In the genomic region with DNA sequence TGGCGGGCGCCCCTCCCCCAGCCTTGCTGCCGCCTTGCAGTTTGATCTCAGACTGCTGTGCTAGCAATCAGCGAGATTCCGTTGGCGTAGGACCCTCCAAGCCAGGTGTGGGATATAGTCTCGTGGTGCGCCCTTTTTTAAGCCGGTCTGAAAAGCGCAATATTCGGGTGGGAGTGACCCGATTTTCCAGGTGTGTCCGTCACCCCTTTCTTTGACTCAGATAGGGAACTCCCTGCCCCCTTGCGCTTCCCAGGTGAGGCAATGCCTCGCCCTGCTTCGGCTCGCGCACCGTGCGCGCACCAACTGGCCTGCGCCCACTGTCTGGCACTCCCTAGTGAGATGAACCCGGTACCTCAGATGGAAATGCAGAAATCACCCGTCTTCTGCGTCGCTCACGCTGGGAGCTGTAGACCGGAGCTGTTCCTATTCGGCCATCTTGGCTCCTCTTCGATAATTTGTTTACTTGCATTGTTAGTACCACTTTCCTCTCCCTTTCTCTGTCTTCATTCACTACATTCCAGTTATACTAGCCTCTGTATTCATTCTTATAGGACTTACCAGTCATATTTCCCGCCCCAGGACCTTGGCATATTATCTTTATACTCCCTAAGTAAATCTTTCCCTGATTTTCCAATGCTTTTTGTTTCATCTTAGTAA, we compare ENCODE assay signal across 8 cellular contexts.
DNase-seq lines count a peak whose midpoint lies in the region; ATAC-seq and TF ChIP-seq lines count a peak whose summit lies in the region.
"Not testable (repeated sequence)": the region's sequence is repeated elsewhere in the genome, so short reads cannot be mapped to it uniquely, and the experiment has no call there.

No MANE protein-coding gene starts in this region.

- H4K20me1 ChIP-seq in HCT116 (ENCODE audit: insufficient read depth): not testable (repeated sequence)

- H3K9ac ChIP-seq in HCT116 (ENCODE audit: low read length): peak overlapping the region; percentile 70
- not testable (repeated sequence) for H3K9ac ChIP-seq in mesenchymal stem cell (ENCODE audit: low read length)

- H2BK15ac ChIP-seq in mesenchymal stem cell (ENCODE audit: low read depth, poor library complexity, severe bottlenecking): not testable (repeated sequence)

- H4K91ac ChIP-seq in mesenchymal stem cell (ENCODE audit: low read length): not testable (repeated sequence)

- not testable (repeated sequence) for H3K9me2 ChIP-seq in HCT116 (ENCODE audit: insufficient read depth)

- not testable (repeated sequence) for H3K9me3 ChIP-seq in CD4-positive, CD25-positive, alpha-beta regulatory T cell (ENCODE audit: control insufficient read depth in 2 of 2, low read length in 2 of 2); HCT116 (ENCODE audit: control insufficient read depth in 1 of 2, insufficient read depth in 1 of 2, low read depth in 1 of 2, low read length in 2 of 2); mesenchymal stem cell (ENCODE audit: control insufficient read depth, low read length)

- not testable (repeated sequence) for H3K27me3 Mint-ChIP-seq in CD4-positive, CD25-positive, alpha-beta regulatory T cell; chondrocyte (ENCODE audit: low read depth); glutamatergic neuron (ENCODE audit: unreplicated experiment); progenitor cell of endocrine pancreas

- not testable (repeated sequence) for H3K23ac ChIP-seq in mesenchymal stem cell (ENCODE audit: low read length in 2 of 2)

- not testable (repeated sequence) for TF ChIP-seq POLR2A in HCT116 (IDR thresholded peaks at IDR 0.05; ENCODE audit: borderline replicate concordance, extremely low read depth, insufficient read depth, insufficient read length)

- H3K27ac ChIP-seq in CD4-positive, CD25-positive, alpha-beta regulatory T cell (ENCODE audit: insufficient read depth, low read length, poor library complexity, severe bottlenecking); mesenchymal stem cell (ENCODE audit: low read length, poor library complexity, severe bottlenecking): not testable (repeated sequence)
- peak overlapping the region; percentile 48 for H3K27ac ChIP-seq in HCT116 (ENCODE audit: low read depth, low read length)

- intact Hi-C loops in HCT116 (cut with micrococcal nuclease): not testable (repeated sequence)

- H3K18ac ChIP-seq in mesenchymal stem cell (ENCODE audit: low read depth in 1 of 2, low read length in 2 of 2): not testable (repeated sequence)

- POLR2A ChIA-PET in HCT116 (lab: Charles Lee): not testable (repeated sequence)

- TF ChIP-seq CTCF in HCT116 (IDR thresholded peaks at IDR 0.05 in 2 of 3, conservative IDR thresholded peaks at IDR 0.05 in 1 of 3; ENCODE audit: borderline replicate concordance in 1 of 3, insufficient read depth in 1 of 3, low read depth in 2 of 3, low read length in 2 of 3); chondrocyte (IDR thresholded peaks at IDR 0.05); glutamatergic neuron (IDR thresholded peaks at IDR 0.05; ENCODE audit: partially characterized antibody, unreplicated experiment); progenitor cell of endocrine pancreas (IDR thresholded peaks at IDR 0.05; ENCODE audit: unreplicated experiment): not testable (repeated sequence)

- H3K36me3 Mint-ChIP-seq in CD4-positive, CD25-positive, alpha-beta regulatory T cell: peaks cover 24% of the 10 kb centered on the region
- not testable (repeated sequence) for H3K36me3 Mint-ChIP-seq in chondrocyte (ENCODE audit: low read depth); glutamatergic neuron (ENCODE audit: unreplicated experiment); progenitor cell of endocrine pancreas (ENCODE audit: insufficient read depth)

- CTCF ChIA-PET in HCT116 (lab: Charles Lee): not testable (repeated sequence)

- H3K4ac ChIP-seq in mesenchymal stem cell (ENCODE audit: low read depth in 1 of 2, low read length in 2 of 2): not testable (repeated sequence)

- peaks cover 23% of the 10 kb centered on the region for H3K36me3 ChIP-seq in CD4-positive, CD25-positive, alpha-beta regulatory T cell (ENCODE audit: control insufficient read depth, insufficient read depth, low read length)
- not testable (repeated sequence) for H3K36me3 ChIP-seq in HCT116 (ENCODE audit: control insufficient read depth in 1 of 2, insufficient read depth in 2 of 2, low read length in 2 of 2)
- H3K36me3 ChIP-seq in mesenchymal stem cell (ENCODE audit: control insufficient read depth in 1 of 2, insufficient read depth in 2 of 2, low read depth in 1 of 2, low read length in 2 of 2): peaks cover 0 to 13% of the 10 kb centered on the region in 2 experiments

- TF ChIP-seq RAD21 in HCT116 (IDR thresholded peaks at IDR 0.05; ENCODE audit: low read depth): not testable (repeated sequence)

- H2AK5ac ChIP-seq in mesenchymal stem cell (ENCODE audit: low read length, severe bottlenecking): not testable (repeated sequence)

- not testable (repeated sequence) for H2AFZ ChIP-seq in HCT116 (ENCODE audit: low read depth, low read length, poor library complexity, severe bottlenecking); mesenchymal stem cell (ENCODE audit: low read depth, low read length)

- H3K27ac Mint-ChIP-seq in CD4-positive, CD25-positive, alpha-beta regulatory T cell: peak overlapping the region in 2 of 3 donors; percentile 2 to 29
- H3K27ac Mint-ChIP-seq in chondrocyte (ENCODE audit: unreplicated experiment): peak overlapping the region; percentile 10
- not testable (repeated sequence) for H3K27ac Mint-ChIP-seq in glutamatergic neuron (ENCODE audit: unreplicated experiment)
- H3K27ac Mint-ChIP-seq in progenitor cell of endocrine pancreas: peak overlapping the region; percentile 77

- not testable (repeated sequence) for H3K27me3 ChIP-seq in CD4-positive, CD25-positive, alpha-beta regulatory T cell (ENCODE audit: control insufficient read depth, insufficient read depth, low read length); HCT116 (ENCODE audit: insufficient read depth, low read length); mesenchymal stem cell (ENCODE audit: control insufficient read depth in 1 of 2, insufficient read depth in 1 of 2, low read length in 2 of 2)

- peaks cover 3 to 21% (median 7%) of the 10 kb centered on the region in 4 donors for H3K4me1 Mint-ChIP-seq in CD4-positive, CD25-positive, alpha-beta regulatory T cell
- not testable (repeated sequence) for H3K4me1 Mint-ChIP-seq in chondrocyte (ENCODE audit: low read depth); glutamatergic neuron (ENCODE audit: low read depth, unreplicated experiment); progenitor cell of endocrine pancreas (ENCODE audit: low read depth)

- not testable (repeated sequence) for H3K4me3 Mint-ChIP-seq in CD4-positive, CD25-positive, alpha-beta regulatory T cell
- H3K4me3 Mint-ChIP-seq in chondrocyte (ENCODE audit: unreplicated experiment) (peak overlapping the region; percentile 73), glutamatergic neuron (ENCODE audit: unreplicated experiment) (peak overlapping the region; percentile 8), progenitor cell of endocrine pancreas (ENCODE audit: low read depth) (peak overlapping the region; percentile 52)

- not testable (repeated sequence) for H2BK120ac ChIP-seq in mesenchymal stem cell (ENCODE audit: low read depth, low read length)

- not testable (repeated sequence) for H3K14ac ChIP-seq in mesenchymal stem cell (ENCODE audit: low read length in 2 of 2)

- not testable (repeated sequence) for H3K9me3 Mint-ChIP-seq in CD4-positive, CD25-positive, alpha-beta regulatory T cell; chondrocyte (ENCODE audit: low read depth); glutamatergic neuron (ENCODE audit: unreplicated experiment); progenitor cell of endocrine pancreas (ENCODE audit: low read depth)

- not testable (repeated sequence) for H3K4me3 ChIP-seq in CD4-positive, CD25-positive, alpha-beta regulatory T cell (ENCODE audit: low read depth, low read length); mesenchymal stem cell (ENCODE audit: insufficient read depth in 1 of 2, low read depth in 1 of 2, low read length in 2 of 2)
- H3K4me3 ChIP-seq in HCT116 (replicated peaks in 1 of 2; ENCODE audit: low read depth in 1 of 2, low read length in 2 of 2): peak overlapping the region; percentile 48 to 58

- not testable (repeated sequence) for ATAC-seq in CD4-positive, CD25-positive, alpha-beta regulatory T cell (ENCODE audit: low read depth in 2 of 2); HCT116

- H2BK5ac ChIP-seq in mesenchymal stem cell (ENCODE audit: low read depth, low read length, poor library complexity, severe bottlenecking): not testable (repeated sequence)

- H2BK12ac ChIP-seq in mesenchymal stem cell (ENCODE audit: low read length in 2 of 2): not testable (repeated sequence)

- RAD21 ChIA-PET in HCT116 (lab: Charles Lee; ENCODE audit: low non-redundant PET in 1 of 2, low total read pairs in 2 of 2, uncharacterized antibody in 2 of 2, unreplicated experiment in 2 of 2): not testable (repeated sequence)

- peak overlapping the region; percentile 28 for H4K8ac ChIP-seq in mesenchymal stem cell (ENCODE audit: low read length)

- BruUV-seq in HCT116 (replicated peaks; lab: Mats Ljungman, UMichigan): TSS peak; percentile 50

- WGBS in mesenchymal stem cell: 64% methylated on average over 31 of the region's 31 CpGs

- peak overlapping the region; percentile 76 for H3K4me2 ChIP-seq in HCT116 (ENCODE audit: low read length)
- H3K4me2 ChIP-seq in mesenchymal stem cell (ENCODE audit: low read length, poor library complexity, severe bottlenecking): not testable (repeated sequence)

- H3K79me1 ChIP-seq in mesenchymal stem cell (replicated peaks; ENCODE audit: low read length, poor library complexity, severe bottlenecking): not testable (repeated sequence)

- H3K79me2 ChIP-seq in HCT116 (ENCODE audit: insufficient read depth, low read length): not testable (repeated sequence)

- not testable (repeated sequence) for H3K4me1 ChIP-seq in CD4-positive, CD25-positive, alpha-beta regulatory T cell (ENCODE audit: control insufficient read depth, insufficient read depth, low read length, poor library complexity, severe bottlenecking); HCT116 (ENCODE audit: control insufficient read depth in 1 of 2, insufficient read depth in 2 of 2, low read length in 2 of 2); mesenchymal stem cell (ENCODE audit: control insufficient read depth, insufficient read depth, low read depth, low read length)

- not testable (repeated sequence) for DNase-seq in CD4-positive, CD25-positive, alpha-beta regulatory T cell; chondrocyte (ENCODE audit: low spot score); glutamatergic neuron; mesenchymal stem cell; progenitor cell of endocrine pancreas (ENCODE audit: low spot score, unreplicated experiment)
- DNase-seq in HCT116 (ENCODE audit: low read depth, low spot score) (peak; percentile 13), NCI-H146 (lab: John Stamatoyannopoulos, UW) (peak; percentile 47), NCI-H748 treated with DMSO at 0.1 percent for 48 hours (lab: John Stamatoyannopoulos, UW) (peak; percentile 25)
